8 cellular contexts compared by ENCODE assay signal in the genomic region with DNA sequence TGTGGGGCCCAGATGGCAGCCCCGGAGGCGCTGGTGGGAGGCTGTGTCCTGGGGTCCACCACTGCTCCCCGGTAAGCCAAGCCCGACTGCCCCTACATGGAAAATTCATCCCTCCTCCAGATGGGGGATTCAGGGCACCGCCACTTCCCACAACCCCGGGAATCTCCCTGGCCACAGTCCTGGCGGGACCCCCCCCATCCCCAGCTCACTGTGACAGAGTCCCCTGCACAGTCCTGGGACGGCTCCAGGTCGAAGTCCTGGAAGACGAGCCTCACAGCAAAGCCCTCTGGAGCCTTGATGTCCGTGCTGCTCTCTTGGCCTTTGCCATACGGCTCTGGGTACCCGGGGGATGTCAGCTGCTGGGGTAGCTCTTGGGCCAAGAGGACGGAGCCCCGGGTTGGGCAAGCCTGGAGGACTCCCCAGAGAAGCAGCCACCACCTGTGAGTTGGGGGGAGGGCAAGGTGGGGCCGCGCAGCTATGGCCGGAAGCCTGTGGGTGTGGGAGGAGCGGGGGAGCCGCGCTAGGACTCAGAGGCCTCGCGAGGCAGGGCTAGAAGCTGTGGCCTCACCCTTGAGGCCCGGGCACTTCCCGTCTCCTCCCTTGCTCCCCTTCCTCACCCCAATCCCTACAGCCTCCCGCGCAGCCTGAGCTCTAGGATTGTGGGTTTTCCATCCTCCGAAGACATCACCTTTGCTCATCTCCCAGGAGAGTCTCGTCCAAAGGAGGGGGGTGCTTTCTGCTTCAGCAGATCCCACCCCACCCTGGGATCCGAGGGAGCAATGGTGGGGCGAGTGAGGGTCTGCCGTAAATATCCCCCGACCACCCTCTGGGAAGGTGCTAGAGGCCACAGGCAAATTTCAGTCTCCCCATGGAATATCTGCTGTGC.
A peak's percentile ranks its signal among the peaks of the same experiment; 100 is the strongest.
DNase-seq lines count a peak whose midpoint lies in the region; ATAC-seq and TF ChIP-seq lines count a peak whose summit lies in the region.

No MANE protein-coding gene starts in this region.

- peaks cover 20 to 30% of the 10 kb centered on the region in 2 donors for H3K36me3 Mint-ChIP-seq in stimulated activated naive B cell treated with anti-CD40 and anti-IgM and Interleukin-4, amounts not matched to agents 10 μg/mL and 1 μg/mL and 100 μg/mL, for 72 hours

- H3K9me3 Mint-ChIP-seq in stimulated activated naive B cell treated with anti-CD40 and anti-IgM and Interleukin-4, amounts not matched to agents 10 μg/mL and 1 μg/mL and 100 μg/mL, for 72 hours: peaks cover 9 to 11% of the 10 kb centered on the region in 2 donors

- H3K36me3 ChIP-seq in ACC112 (ENCODE audit: insufficient read depth, low read length) (peaks cover 20% of the 10 kb centered on the region), muscle layer of duodenum (ENCODE audit: control insufficient read depth in 1 of 2, insufficient read depth in 2 of 2, low read length in 2 of 2) (peaks cover 3 to 12% of the 10 kb centered on the region in 2 donors)

- H3K27ac ChIP-seq in ACC112 (ENCODE audit: low read depth, low read length) (peak overlapping the region; percentile 78), muscle layer of duodenum (ENCODE audit: low read length) (peak overlapping the region; percentile 98)

- H3K4me3 ChIP-seq in ACC112 (ENCODE audit: low read depth, low read length): peak overlapping the region; percentile 90
- peak overlapping the region; percentile 76 for H3K4me3 ChIP-seq in epithelial cell of esophagus (ENCODE audit: low read length)
- H3K4me3 ChIP-seq in muscle layer of duodenum (ENCODE audit: low read depth in 1 of 2, low read length in 2 of 2): peak overlapping the region; percentile 66 to 88

- H3K27ac Mint-ChIP-seq in stimulated activated naive B cell treated with anti-CD40 and anti-IgM and Interleukin-4, amounts not matched to agents 10 μg/mL and 1 μg/mL and 100 μg/mL, for 72 hours: peak overlapping the region; percentile 95

- ATAC-seq in GM18517 (IDR thresholded peaks at IDR 0.05; ENCODE audit: unreplicated experiment): peak; percentile 79
- peak; percentile 73 for ATAC-seq in HG03025 (IDR thresholded peaks at IDR 0.05; ENCODE audit: low FRiP score, unreplicated experiment)
- peak; percentile 95 to 98 for ATAC-seq in stimulated activated naive B cell treated with anti-CD40 and anti-IgM and Interleukin-4, amounts not matched to agents 10 μg/mL and 1 μg/mL and 100 μg/mL, for 72 hours (replicated peaks)

- peaks cover 24% of the 10 kb centered on the region for H3K4me1 ChIP-seq in ACC112 (ENCODE audit: control insufficient read depth, insufficient read depth, low read length, unreplicated experiment)
- H3K4me1 ChIP-seq in muscle layer of duodenum (ENCODE audit: control insufficient read depth in 1 of 2, insufficient read depth in 2 of 2, low read length in 2 of 2): peaks cover 5 to 7% of the 10 kb centered on the region in 2 donors

- H3K4me1 Mint-ChIP-seq in stimulated activated naive B cell treated with anti-CD40 and anti-IgM and Interleukin-4, amounts not matched to agents 10 μg/mL and 1 μg/mL and 100 μg/mL, for 72 hours: peaks cover 20 to 32% of the 10 kb centered on the region in 2 donors

- H3K27me3 Mint-ChIP-seq in stimulated activated naive B cell treated with anti-CD40 and anti-IgM and Interleukin-4, amounts not matched to agents 10 μg/mL and 1 μg/mL and 100 μg/mL, for 72 hours: no peaks in the 10 kb centered on the region

- H3K9me3 ChIP-seq in muscle layer of duodenum (ENCODE audit: control insufficient read depth in 1 of 2, low read length in 2 of 2): no peaks in the 10 kb centered on the region

- peak overlapping the region; percentile 91 to 95 for H3K4me3 Mint-ChIP-seq in stimulated activated naive B cell treated with anti-CD40 and anti-IgM and Interleukin-4, amounts not matched to agents 10 μg/mL and 1 μg/mL and 100 μg/mL, for 72 hours

- H3K27me3 ChIP-seq in ACC112 (ENCODE audit: insufficient read depth, low read length) (no peaks in the 10 kb centered on the region), muscle layer of duodenum (ENCODE audit: low read depth, low read length) (no peaks in the 10 kb centered on the region)

- peak; percentile 93 for DNase-seq in NCI-H69 (lab: John Stamatoyannopoulos, UW)
- peak; percentile 58 to 63 (median 59) for DNase-seq in activated CD8-positive, alpha-beta memory T cell treated with anti-CD3 and anti-CD28 coated beads for 48 hours (ENCODE audit: low read depth in 2 of 3, low spot score in 2 of 3)
- peak; percentile 88 for DNase-seq in epithelial cell of esophagus (ENCODE audit: low read depth)
- peak; percentile 73 for DNase-seq in stimulated activated naive B cell treated with anti-CD40 and anti-IgM and Interleukin-4, amounts not matched to agents 10 μg/mL and 1 μg/mL and 100 μg/mL, for 72 hours

- H3K79me2 ChIP-seq in ACC112 (ENCODE audit: control insufficient read depth, insufficient read depth, low read length, unreplicated experiment): peaks cover 39% of the 10 kb centered on the region

- H2AFZ ChIP-seq in ACC112 (ENCODE audit: low read length, unreplicated experiment): peak overlapping the region; percentile 76

- no peak for TF ChIP-seq CTCF in epithelial cell of esophagus (IDR thresholded peaks at IDR 0.05; ENCODE audit: insufficient read depth, low read depth, low read length, missing control alignments)

Comparison
In these comparisons a context has a peak if more than half of its experiments do, and no peak if none do; other contexts are left out.
1. Peak in every context shown above with its lines: DNase-seq, ATAC-seq, H3K4me3 ChIP-seq and H3K27ac ChIP-seq.